In the genomic region with DNA sequence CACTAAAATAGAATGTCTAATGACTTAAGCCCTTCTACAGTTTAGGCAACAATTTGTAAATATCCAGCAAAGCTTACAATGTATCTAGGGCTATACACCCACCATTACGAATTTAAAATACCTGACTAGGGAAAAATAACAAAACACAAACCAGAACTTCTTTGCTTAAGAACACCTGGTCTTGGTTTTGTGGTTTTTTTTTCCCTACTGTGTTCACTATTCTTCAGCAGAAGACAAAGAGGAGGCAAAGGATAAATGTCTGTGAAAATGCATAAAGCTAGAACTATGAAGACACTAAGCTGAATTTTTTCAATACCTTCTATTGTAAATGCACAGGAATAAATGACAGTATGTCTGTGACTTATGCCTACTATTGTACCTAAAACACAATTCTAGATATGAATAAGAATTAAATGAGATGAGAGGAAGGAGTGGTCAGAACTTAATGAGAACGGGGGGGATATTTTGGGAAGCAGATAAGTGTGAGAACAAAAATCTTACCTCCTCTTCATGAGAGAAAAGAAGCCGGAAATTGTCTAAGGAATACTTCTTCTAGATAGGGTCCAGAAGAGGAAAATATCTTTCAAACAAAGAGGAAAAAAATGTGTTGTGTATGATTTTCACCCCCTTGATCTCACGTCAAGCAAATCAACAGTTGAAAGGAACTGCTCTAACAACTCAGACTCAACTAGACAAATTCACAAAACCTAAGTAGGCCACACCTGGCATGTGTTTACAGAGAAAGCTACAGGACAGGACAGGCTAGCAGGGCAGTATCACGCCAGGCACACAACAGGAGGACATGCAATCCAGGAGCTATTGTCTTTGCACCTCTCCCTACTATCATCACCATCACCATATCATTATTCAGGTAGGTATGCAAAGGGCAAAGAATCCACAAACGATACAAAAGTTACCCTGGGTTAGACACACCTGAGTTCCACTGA, we compare ENCODE assay signal across 13 cellular contexts.
A peak's percentile ranks its signal among the peaks of the same experiment; 100 is the strongest.
DNase-seq lines count a peak whose midpoint lies in the region; ATAC-seq and TF ChIP-seq lines count a peak whose summit lies in the region.
"Had no signal": no experiment of that assay in that cellular context is flagged by ENCODE, and none has a peak within 500 bp of the region (broad histone marks: within the 10 kb centered on the region; RNA-seq: fewer than 3 reads in every experiment).

No MANE protein-coding gene starts in this region.

- H3K27ac ChIP-seq in CD4-positive, alpha-beta T cell (ENCODE audit: low read depth, low read length), result no peak overlapping the region
- H3K27ac ChIP-seq in VCaP, result peak overlapping the region; percentile 1; the same call in 1 of the 2 replicates
- H3K27ac ChIP-seq: HL-60, SJSA1 had no signal

- DNase-seq in CD4-positive, alpha-beta T cell, result no peak
- no peak for DNase-seq in mesothelial cell of epicardium (ENCODE audit: low spot score in 2 of 2, unreplicated experiment in 2 of 2)
- no peak for DNase-seq in kidney glomerular epithelial cell (lab: John Stamatoyannopoulos, UW)
- DNase-seq in H4 (ENCODE audit: low spot score), result no peak
- no peak for DNase-seq in hepatic stellate cell (ENCODE audit: low spot score)
- DNase-seq: DMS 273 treated with DMSO at 0.1 percent for 48 hours, NCI-H2081 treated with DMSO at 0.1 percent for 48 hours, right cardiac atrium had no signal

- POLR2A ChIA-PET in CD4-positive, alpha-beta T cell (lab: Charles Lee), result interaction anchor here (0.6 to 3.9 kb wide), 9 partner anchors 11 to 253 kb away, joined by 3 to 20 read pairs (median 3); partner anchors contain the start of gene TBL1XR1

- H3K4me3 Mint-ChIP-seq in CD4-positive, alpha-beta T cell, result peak overlapping the region; percentile 16
- H3K4me3 Mint-ChIP-seq in mesothelial cell of epicardium, result no peak overlapping the region

- H3K27me3 ChIP-seq in CD4-positive, alpha-beta T cell (ENCODE audit: control insufficient read depth, insufficient read depth, low read length), result no peaks in the 10 kb centered on the region
- H3K27me3 ChIP-seq: SJSA1 had no signal

- peak; percentile 25 for ATAC-seq in CD4-positive, alpha-beta T cell (ENCODE audit: poor library complexity)
- ATAC-seq in GM18511 (IDR thresholded peaks at IDR 0.05; ENCODE audit: unreplicated experiment) (peak; percentile 11), GM19467 (IDR thresholded peaks at IDR 0.05; ENCODE audit: unreplicated experiment) (no peak)
- ATAC-seq: right cardiac atrium had no signal

- no peaks in the 10 kb centered on the region for H3K9me3 ChIP-seq in CD4-positive, alpha-beta T cell (ENCODE audit: control insufficient read depth, low read length)
- H3K9me3 ChIP-seq: SJSA1 had no signal

- TF ChIP-seq CTCF in CD4-positive, alpha-beta T cell (IDR thresholded peaks at IDR 0.05), result no peak
- TF ChIP-seq CTCF in VCaP (conservative IDR thresholded peaks at IDR 0.05), result no peak
- TF ChIP-seq CTCF in mesothelial cell of epicardium (IDR thresholded peaks at IDR 0.05; ENCODE audit: unreplicated experiment), result no peak

- H3K9me3 Mint-ChIP-seq in CD4-positive, alpha-beta T cell, result no peaks in the 10 kb centered on the region
- no peaks in the 10 kb centered on the region for H3K9me3 Mint-ChIP-seq in mesothelial cell of epicardium

- intact Hi-C loops in CD4-positive, alpha-beta T cell (cut with DNase I, micrococcal nuclease), result loop anchor here in 1 of 2 experiments (2.0 kb wide), 1 partner anchor 34 kb away; no protein-coding TSS in a partner anchor

- H3K27me3 Mint-ChIP-seq in CD4-positive, alpha-beta T cell, result no peaks in the 10 kb centered on the region
- H3K27me3 Mint-ChIP-seq in mesothelial cell of epicardium (ENCODE audit: low read depth), result no peaks in the 10 kb centered on the region

- no peaks in the 10 kb centered on the region for H3K36me3 Mint-ChIP-seq in CD4-positive, alpha-beta T cell (ENCODE audit: low read depth)
- H3K36me3 Mint-ChIP-seq in mesothelial cell of epicardium, result peaks cover 2% of the 10 kb centered on the region

- peak overlapping the region; percentile 88 for H3K27ac Mint-ChIP-seq in CD4-positive, alpha-beta T cell
- peak overlapping the region; percentile 82 for H3K27ac Mint-ChIP-seq in mesothelial cell of epicardium

- H3K4me1 Mint-ChIP-seq in CD4-positive, alpha-beta T cell (ENCODE audit: low read depth), result peaks cover 76% of the 10 kb centered on the region
- H3K4me1 Mint-ChIP-seq in mesothelial cell of epicardium, result peaks cover 34% of the 10 kb centered on the region

- CTCF ChIA-PET in CD4-positive, alpha-beta T cell (lab: Charles Lee), result no interaction called here
